Comparison of ENCODE assay signal across 20 cellular contexts in genomic region chr3:62670351-62670750, GRCh38.
DNase-seq lines count a peak whose midpoint lies in the region; ATAC-seq and TF ChIP-seq lines count a peak whose summit lies in the region.
"Had no signal": no experiment of that assay in that cellular context is flagged by ENCODE, and none has a peak within 500 bp of the region (broad histone marks: within the 10 kb centered on the region; RNA-seq: fewer than 3 reads in every experiment).

No MANE protein-coding gene starts in this region.

- H3F3A ChIP-seq in DOHH2 (ENCODE audit: control insufficient read depth, insufficient read depth) = peaks cover 61% of the 10 kb centered on the region

- no peaks in the 10 kb centered on the region for H4K20me1 ChIP-seq in DOHH2 (ENCODE audit: control insufficient read depth, insufficient read depth, low read depth, low read length)
- H4K20me1 ChIP-seq: BLaER1 treated with 17β-estradiol and CSF1 and Interleukin-3, amounts not matched to agents 10 nM and 100 nM had no signal

- no peaks in the 10 kb centered on the region for H3K9me2 ChIP-seq in DOHH2 (replicated peaks; ENCODE audit: control insufficient read depth, low read length)
- H3K9me2 ChIP-seq: SK-N-SH had no signal

- H3K4me2 ChIP-seq in DOHH2 (ENCODE audit: low read length) = peak overlapping the region; percentile 93
- H3K4me2 ChIP-seq: BLaER1 treated with 17β-estradiol and CSF1 and Interleukin-3, amounts not matched to agents 10 nM and 100 nM; PC-9; SK-N-SH had no signal

- intact Hi-C loops in lower leg skin (cut with DNase I; ENCODE audit: low total_unique reads) = no loop called here

- peaks cover 100% of the 10 kb centered on the region for H3K4me1 ChIP-seq in DOHH2 (ENCODE audit: control insufficient read depth, low read length)

- TF ChIP-seq POLR2A in lower leg skin (IDR thresholded peaks at IDR 0.05) = no peak

- TF ChIP-seq CTCF in DOHH2 (IDR thresholded peaks at IDR 0.05; ENCODE audit: low read depth, low read length, poor library complexity, severe bottlenecking) (no peak), epithelial cell of esophagus (IDR thresholded peaks at IDR 0.05; ENCODE audit: insufficient read depth, low read depth, low read length, missing control alignments) (no peak), lower leg skin (IDR thresholded peaks at IDR 0.05) (no peak)

- DNase-seq in LHCN-M2 (ENCODE audit: low read depth) (peak; percentile 43), epithelial cell of esophagus (ENCODE audit: low read depth) (peak; percentile 38), skeletal muscle cell (ENCODE audit: low read depth) (peak; percentile 63), lower leg skin (ENCODE audit: low spot score in 2 of 2) (no peak), H4 (ENCODE audit: low spot score) (no peak)
- DNase-seq: CD8-positive, alpha-beta memory T cell; DMS79 treated with DMSO at 0.1 percent for 48 hours; GF-D8; HFFc6; MM.1S; NCI-H187; NCI-H446 treated with DMSO at 0.1 percent for 48 hours; NCI-H774; PC-9; Right ventricle myocardium superior; SK-N-SH; T-cell had no signal

- peaks cover 42% of the 10 kb centered on the region for H3K79me2 ChIP-seq in DOHH2 (ENCODE audit: control insufficient read depth, low read length)

- H3K27ac ChIP-seq in DOHH2 (ENCODE audit: low read depth, low read length) = peak overlapping the region; percentile 95
- H3K27ac ChIP-seq: BLaER1 treated with 17β-estradiol and CSF1 and Interleukin-3, amounts not matched to agents 10 nM and 100 nM; PC-9 had no signal

- no peaks in the 10 kb centered on the region for H3K27me3 ChIP-seq in DOHH2 (ENCODE audit: control insufficient read depth, low read length)
- H3K27me3 ChIP-seq: BLaER1 treated with 17β-estradiol and CSF1 and Interleukin-3, amounts not matched to agents 10 nM and 100 nM had no signal

- H3K36me3 ChIP-seq in DOHH2 (ENCODE audit: control insufficient read depth, low read length) = peaks cover 16% of the 10 kb centered on the region
- H3K36me3 ChIP-seq: BLaER1 treated with 17β-estradiol and CSF1 and Interleukin-3, amounts not matched to agents 10 nM and 100 nM had no signal

- ATAC-seq in HG03432 (IDR thresholded peaks at IDR 0.05; ENCODE audit: unreplicated experiment) = no peak
- ATAC-seq: T-cell had no signal

- H3K4me3 ChIP-seq in DOHH2 (ENCODE audit: low read length) = peak overlapping the region; percentile 18
- no peak overlapping the region for H3K4me3 ChIP-seq in epithelial cell of esophagus (ENCODE audit: low read length)
- H3K4me3 ChIP-seq in skeletal muscle cell (ENCODE audit: low read depth, low read length) = no peak overlapping the region
- no peak overlapping the region for H3K4me3 ChIP-seq in lower leg skin (ENCODE audit: low read depth, poor library complexity, severe bottlenecking)
- H3K4me3 ChIP-seq: BLaER1 treated with 17β-estradiol and CSF1 and Interleukin-3, amounts not matched to agents 10 nM and 100 nM; PC-9 had no signal

- H3K9me3 ChIP-seq in DOHH2 (ENCODE audit: control insufficient read depth, insufficient read depth, low read length) = no peaks in the 10 kb centered on the region
- H3K9me3 ChIP-seq: BLaER1 treated with 17β-estradiol and CSF1 and Interleukin-3, amounts not matched to agents 10 nM and 100 nM; SK-N-SH had no signal

Comparison
In these comparisons a context has a peak if more than half of its experiments do, and no peak if none do; other contexts are left out.
1. DNase-seq: peak in LHCN-M2 (single experiment), epithelial cell of esophagus (single experiment) and skeletal muscle cell (single experiment); none in lower leg skin (0 of 2) and H4 (single experiment).